18 cellular contexts compared by ENCODE assay signal in the genomic region with DNA sequence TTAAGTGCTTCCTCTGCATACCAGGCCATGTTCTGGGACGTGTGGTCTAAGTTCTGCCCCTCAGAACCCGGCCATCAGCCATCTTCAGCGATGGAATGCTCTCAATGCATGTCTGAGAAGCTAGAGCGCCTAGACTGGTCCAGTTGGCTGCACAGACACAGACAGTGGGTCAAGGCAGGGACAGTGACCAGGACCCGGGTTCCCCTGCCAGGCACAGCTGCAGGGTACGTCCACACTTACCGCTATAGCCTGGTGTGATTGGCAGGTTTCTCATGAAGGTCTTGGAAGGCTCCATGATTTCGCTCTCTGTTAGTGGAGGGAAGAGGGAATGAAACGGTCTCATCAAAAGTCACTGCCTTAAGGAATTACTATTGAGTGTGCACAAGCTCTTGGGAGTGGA. TPM values are rescaled to one million over a fixed set of nuclear protein-coding genes. Genes with fewer than 3 reads are reported as not detected.
DNase-seq lines count a peak whose midpoint lies in the region; ATAC-seq and TF ChIP-seq lines count a peak whose summit lies in the region.
"Had no signal": no experiment of that assay in that cellular context is flagged by ENCODE, and none has a peak within 500 bp of the region (broad histone marks: within the 10 kb centered on the region; RNA-seq: fewer than 3 reads in every experiment).

No MANE protein-coding gene starts in this region.

- H3K36me3 Mint-ChIP-seq in nephron progenitor cell (ENCODE audit: low read depth): peaks cover 9% of the 10 kb centered on the region
- peaks cover 28% of the 10 kb centered on the region for H3K36me3 Mint-ChIP-seq in progenitor cell of endocrine pancreas (ENCODE audit: insufficient read depth)
- H3K36me3 Mint-ChIP-seq: CD4-positive, alpha-beta memory T cell had no signal

- H3K4me1 Mint-ChIP-seq in nephron progenitor cell: peaks cover 22% of the 10 kb centered on the region
- peaks cover 30% of the 10 kb centered on the region for H3K4me1 Mint-ChIP-seq in progenitor cell of endocrine pancreas (ENCODE audit: low read depth)
- H3K4me1 Mint-ChIP-seq: CD4-positive, alpha-beta memory T cell had no signal

- no peak overlapping the region for H3K4me3 ChIP-seq in mucosa of descending colon
- H3K4me3 ChIP-seq: GM23248 had no signal

- H3K9me3 Mint-ChIP-seq in nephron progenitor cell (no peaks in the 10 kb centered on the region), progenitor cell of endocrine pancreas (ENCODE audit: low read depth) (no peaks in the 10 kb centered on the region)

- DNase-seq in islet precursor cell (peak; percentile 35), nephron progenitor cell (no peak), progenitor cell of endocrine pancreas (ENCODE audit: low spot score, unreplicated experiment) (no peak), mucosa of descending colon (no peak), GM20000 (ENCODE audit: low spot score) (no peak), anterior cingulate cortex (lab: John Stamatoyannopoulos, UW) (no peak)
- DNase-seq: C1 segment of cervical spinal cord; Calu3; CD4-positive, alpha-beta memory T cell; COR-L47; DMS153; DND-41; GM23248; H7; HCEC 1CT had no signal

- H3K36me3 ChIP-seq in mucosa of descending colon (ENCODE audit: low read depth): no peaks in the 10 kb centered on the region

- no peak for ATAC-seq in mucosa of descending colon

- H3K4me1 ChIP-seq in mucosa of descending colon (ENCODE audit: low read depth): no peaks in the 10 kb centered on the region

- no peaks in the 10 kb centered on the region for H3K9me3 ChIP-seq in mucosa of descending colon

- TF ChIP-seq CTCF in nephron progenitor cell (IDR thresholded peaks at IDR 0.05) (no peak), progenitor cell of endocrine pancreas (IDR thresholded peaks at IDR 0.05; ENCODE audit: unreplicated experiment) (no peak), mucosa of descending colon (IDR thresholded peaks at IDR 0.05) (no peak), GM20000 (IDR thresholded peaks at IDR 0.05; ENCODE audit: extremely low read depth, missing control alignments) (no peak)

- H3K4me3 Mint-ChIP-seq in nephron progenitor cell (peak overlapping the region; percentile 25), progenitor cell of endocrine pancreas (ENCODE audit: low read depth) (peak overlapping the region; percentile 83)

- intact Hi-C loops in mucosa of descending colon (cut with DNase I, micrococcal nuclease): no loop called here

- H3K27ac Mint-ChIP-seq in nephron progenitor cell: no peak overlapping the region
- no peak overlapping the region for H3K27ac Mint-ChIP-seq in progenitor cell of endocrine pancreas
- H3K27ac Mint-ChIP-seq: CD4-positive, alpha-beta memory T cell had no signal

- H3K27me3 Mint-ChIP-seq in nephron progenitor cell (ENCODE audit: low read depth, poor library complexity) (peaks cover 36% of the 10 kb centered on the region), progenitor cell of endocrine pancreas (no peaks in the 10 kb centered on the region)

RNA-seq across cellular contexts. Expression of gene PNLIPRP2, which starts 47.3 kb away (rescaled TPM):
- total RNA-seq in progenitor cell of endocrine pancreas (not detected in 2 replicates), mucosa of descending colon (1 to 10 TPM; 2.8 to 8.9 (median 2.8) TPM)
- total RNA-seq: A172; A673; Calu3; CD4-positive, alpha-beta memory T cell; GM23248; H1; H7 had no signal
